Comparison of ENCODE assay signal across 25 cellular contexts in the genomic region with DNA sequence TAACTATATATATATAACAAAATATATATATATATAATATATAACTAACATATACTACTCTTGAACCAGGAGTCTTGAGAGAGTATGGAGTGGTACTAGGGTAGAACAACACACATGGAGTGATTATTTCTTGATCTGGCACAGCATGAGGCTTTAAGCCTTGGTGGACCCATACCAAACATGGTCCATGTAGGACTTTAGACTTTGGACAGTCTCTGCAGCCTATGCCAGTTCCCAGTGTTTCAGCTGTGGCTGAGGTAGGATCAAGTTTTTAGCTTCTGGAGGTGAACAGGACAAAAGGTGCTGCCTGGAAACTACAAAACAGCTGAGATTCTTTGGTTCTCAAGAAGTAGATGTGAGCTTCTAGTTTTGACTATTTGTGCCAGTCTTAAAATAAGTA. TPM values are rescaled to one million over a fixed set of nuclear protein-coding genes. Genes with fewer than 3 reads are reported as not detected.
"Had no signal": no experiment of that assay in that cellular context is flagged by ENCODE, and none has a peak within 500 bp of the region (broad histone marks: within the 10 kb centered on the region; RNA-seq: fewer than 3 reads in every experiment).

No MANE protein-coding gene starts in this region.

- H3K36me3 ChIP-seq: esophagus squamous epithelium, gastrocnemius medialis, heart right ventricle, left ventricle myocardium inferior, lower lobe of right lung had no signal

- H3K9me3 ChIP-seq: esophagus squamous epithelium, gastrocnemius medialis, heart right ventricle, left ventricle myocardium inferior, lower lobe of right lung had no signal

- H3K27me3 ChIP-seq: esophagus squamous epithelium, gastrocnemius medialis had no signal

- ATAC-seq: esophagus mucosa; gastrocnemius medialis; heart right ventricle; left cardiac atrium; naive thymus-derived CD4-positive, alpha-beta T cell had no signal

- FAIRE-seq: colon, islet of Langerhans, keratinocyte had no signal

- H3K4me3 ChIP-seq: coronary artery, dorsolateral prefrontal cortex, esophagus squamous epithelium, gastrocnemius medialis, heart right ventricle, left ventricle myocardium inferior, lower lobe of right lung had no signal

- DNase-seq: dermis blood vessel endothelial cell; dorsolateral prefrontal cortex; effector CD4-positive, alpha-beta T cell; effector memory CD4-positive, alpha-beta T cell; erythroblast; esophagus squamous epithelium; foreskin melanocyte; gastrocnemius medialis; glutamatergic neuron; head of caudate nucleus; heart right ventricle; hippocampal formation; left cardiac atrium; left ventricle myocardium inferior; lower lobe of right lung; mesenchymal stem cell; midbrain; naive thymus-derived CD4-positive, alpha-beta T cell had no signal

- H3K4me1 ChIP-seq: esophagus squamous epithelium, gastrocnemius medialis, lower lobe of right lung had no signal

- H3K27ac ChIP-seq: coronary artery, dorsolateral prefrontal cortex, epithelial cell of prostate, esophagus squamous epithelium, gastrocnemius medialis, heart right ventricle, left ventricle myocardium inferior, lower lobe of right lung had no signal

RNA-seq across cellular contexts. Expression of gene CORIN, which starts 20.6 kb away (rescaled TPM):
- total RNA-seq: kidney epithelial cell had no signal
